In genomic region chr20:62314339-62314638, GRCh38 we compare ENCODE assay signal across 29 cellular contexts.
"Had no signal": no experiment of that assay in that cellular context is flagged by ENCODE, and none has a peak within 500 bp of the region (broad histone marks: within the 10 kb centered on the region; RNA-seq: fewer than 3 reads in every experiment).

No MANE protein-coding gene starts in this region.

- H3K9me3 ChIP-seq: adrenal gland, body of pancreas, esophagus muscularis mucosa, gastrocnemius medialis, heart right ventricle had no signal

- H3K27ac ChIP-seq: adrenal gland, body of pancreas, esophagus muscularis mucosa, foreskin keratinocyte, gastrocnemius medialis, heart right ventricle had no signal

- H3K4me3 ChIP-seq: adrenal gland, body of pancreas, esophagus muscularis mucosa, gastrocnemius medialis, heart right ventricle had no signal

- H3K4me1 ChIP-seq: adrenal gland, body of pancreas, foreskin keratinocyte, gastrocnemius medialis, heart right ventricle had no signal

- H3K27me3 ChIP-seq: adrenal gland, body of pancreas, esophagus muscularis mucosa, foreskin keratinocyte, gastrocnemius medialis, heart right ventricle had no signal

- DNase-seq: activated CD4-positive, alpha-beta memory T cell treated with anti-CD3 and anti-CD28 coated beads for 36 hours; activated CD4-positive, alpha-beta T cell treated with anti-CD3 and anti-CD28 coated beads for 36 hours; activated CD4-positive, alpha-beta T cell treated with anti-CD3 and anti-CD28 coated beads, Interleukin-2, amount 10 ng/mL, durations not matched to agents 24 days and 14 days; activated CD4-positive, CD25-positive, alpha-beta regulatory T cell; activated CD4-positive, CD25-positive, alpha-beta regulatory T cell treated with anti-CD3 and anti-CD28 coated beads, Interleukin-2, amount 50 U/mL, for 72 hours; activated CD8-positive, alpha-beta memory T cell treated with anti-CD3 and anti-CD28 coated beads, Interleukin-2, amount 10 ng/mL, durations not matched to agents 7 days and 5 days; activated CD8-positive, alpha-beta memory T cell treated with anti-CD3 and anti-CD28 coated beads, Interleukin-2, amount 50 U/mL, for 4 hours; activated CD8-positive, alpha-beta T cell treated with anti-CD3 and anti-CD28 coated beads, Interleukin-2, amount 10 ng/mL, durations not matched to agents 7 days and 5 days; activated effector memory CD4-positive, alpha-beta T cell treated with anti-CD3 and anti-CD28 coated beads, Interleukin-2, amount 50 U/mL, for 16 hours; activated naive CD4-positive, alpha-beta T cell treated with anti-CD3 and anti-CD28 coated beads for 36 hours; activated naive CD8-positive, alpha-beta T cell treated with anti-CD3 and anti-CD28 coated beads for 36 hours; activated naive CD8-positive, alpha-beta T cell treated with anti-CD3 and anti-CD28 coated beads, Interleukin-2, amount 50 U/mL, for 24 hours; activated T-cell treated with anti-CD3 and anti-CD28 coated beads, Interleukin-2, amount 50 U/mL, for 1 hour; activated T-cell treated with anti-CD3 and anti-CD28 coated beads, Interleukin-2, amount 50 U/mL, for 48 hours; adrenal gland; amygdala; aorta; body of pancreas; caudate nucleus; cortex of kidney; dermis blood vessel endothelial cell; effector CD4-positive, alpha-beta T cell; effector memory CD8-positive, alpha-beta T cell; erythroblast; foreskin keratinocyte; gastrocnemius medialis; heart right ventricle; T-helper 2 cell had no signal

- ATAC-seq: activated CD4-positive, alpha-beta T cell treated with anti-CD3 and anti-CD28 coated beads for 36 hours; activated CD8-positive, alpha-beta memory T cell treated with anti-CD3 and anti-CD28 coated beads, Interleukin-2, amount 10 ng/mL, durations not matched to agents 7 days and 5 days; activated CD8-positive, alpha-beta T cell treated with anti-CD3 and anti-CD28 coated beads, Interleukin-2, amount 10 ng/mL, durations not matched to agents 7 days and 5 days; activated naive CD8-positive, alpha-beta T cell treated with anti-CD3 and anti-CD28 coated beads, Interleukin-2, amount 50 U/mL, for 24 hours; body of pancreas; effector memory CD8-positive, alpha-beta T cell; foreskin keratinocyte; gastrocnemius medialis; heart right ventricle had no signal
